Comparison of ENCODE assay signal across 13 cellular contexts in genomic region chr9:27352457-27353188, GRCh38. TPM values are rescaled to one million over a fixed set of nuclear protein-coding genes. Genes with fewer than 3 reads are reported as not detected.
DNase-seq lines count a peak whose midpoint lies in the region; ATAC-seq, FAIRE-seq and TF ChIP-seq lines count a peak whose summit lies in the region.
"Had no signal": no experiment of that assay in that cellular context is flagged by ENCODE, and none has a peak within 500 bp of the region (broad histone marks: within the 10 kb centered on the region; RNA-seq: fewer than 3 reads in every experiment).

No MANE protein-coding gene starts in this region.

- peaks cover 5 to 16% of the 10 kb centered on the region in 2 donors for H3K36me3 Mint-ChIP-seq in CD14-positive monocyte
- H3K36me3 Mint-ChIP-seq in memory B cell: peaks cover 8% of the 10 kb centered on the region
- H3K36me3 Mint-ChIP-seq in naive thymus-derived CD8-positive, alpha-beta T cell: peaks cover 0 to 1% (median 0%) of the 10 kb centered on the region in 3 donors

- POLR2A ChIA-PET in naive thymus-derived CD8-positive, alpha-beta T cell (lab: Charles Lee): no interaction called here

- peaks cover 60% of the 10 kb centered on the region for H3K4me1 Mint-ChIP-seq in CD14-positive monocyte
- peaks cover 35% of the 10 kb centered on the region for H3K4me1 Mint-ChIP-seq in memory B cell
- peaks cover 0 to 30% (median 5%) of the 10 kb centered on the region in 4 donors for H3K4me1 Mint-ChIP-seq in naive thymus-derived CD8-positive, alpha-beta T cell

- TF ChIP-seq POLR2A in lower leg skin (IDR thresholded peaks at IDR 0.05): no peak

- H3K9me3 ChIP-seq in MM.1S (replicated peaks; ENCODE audit: insufficient read depth, low read length): no peaks in the 10 kb centered on the region
- H3K9me3 ChIP-seq: SJCRH30, tibial nerve had no signal

- FAIRE-seq in HTR-8/SVneo (lab: Jason Lieb, UNC): no peak
- FAIRE-seq: bronchial epithelial cell had no signal

- ATAC-seq in GM21529 (IDR thresholded peaks at IDR 0.05; ENCODE audit: unreplicated experiment) (peak; percentile 52), memory B cell (ENCODE audit: low read depth) (peak; percentile 60)
- ATAC-seq in naive thymus-derived CD8-positive, alpha-beta T cell: no peak

- H3K4me3 ChIP-seq in lower leg skin (ENCODE audit: low read depth, poor library complexity, severe bottlenecking) (no peak overlapping the region), MM.1S (ENCODE audit: low read length) (no peak overlapping the region)
- H3K4me3 ChIP-seq: SJCRH30, tibial nerve had no signal

- no peaks in the 10 kb centered on the region for H3K36me3 ChIP-seq in MM.1S (replicated peaks; ENCODE audit: insufficient read depth, low read length)
- H3K36me3 ChIP-seq: SJCRH30, tibial nerve had no signal

- H3K9me2 ChIP-seq in MM.1S (replicated peaks; ENCODE audit: insufficient read depth, low read length): no peaks in the 10 kb centered on the region

- TF ChIP-seq CTCF in CD14-positive monocyte (IDR thresholded peaks at IDR 0.05): no peak
- no peak for TF ChIP-seq CTCF in lower leg skin (IDR thresholded peaks at IDR 0.05)
- no peak for TF ChIP-seq CTCF in MM.1S (IDR thresholded peaks at IDR 0.05; ENCODE audit: low read length)

- 81 to 82% methylated on average over 6 of the region's 6 CpGs for WGBS in lower leg skin, 2 donors

- H3K9me3 Mint-ChIP-seq in CD14-positive monocyte: no peaks in the 10 kb centered on the region
- no peaks in the 10 kb centered on the region for H3K9me3 Mint-ChIP-seq in memory B cell
- H3K9me3 Mint-ChIP-seq in naive thymus-derived CD8-positive, alpha-beta T cell: no peaks in the 10 kb centered on the region

- no peaks in the 10 kb centered on the region for H3F3A ChIP-seq in MM.1S (ENCODE audit: insufficient read depth, low read length)

- peak; percentile 71 for DNase-seq in CD14-positive monocyte (ENCODE audit: low spot score)
- DNase-seq in UCSD-AML1 (lab: John Stamatoyannopoulos, UW; ENCODE audit: unreplicated experiment): peak; percentile 64
- DNase-seq in memory B cell (ENCODE audit: low spot score in 2 of 2): no peak
- no peak for DNase-seq in lower leg skin (ENCODE audit: low spot score in 2 of 2)
- no peak for DNase-seq in HTR-8/SVneo (ENCODE audit: insufficient read length, low spot score)
- no peak for DNase-seq in MM.1S
- DNase-seq in naive thymus-derived CD8-positive, alpha-beta T cell: no peak
- DNase-seq: NCI-H446 treated with DMSO at 0.1 percent for 48 hours, SJCRH30 had no signal

- peaks cover 0 to 4% (median 3%) of the 10 kb centered on the region in 3 donors for H3K27me3 Mint-ChIP-seq in CD14-positive monocyte (ENCODE audit: low read depth in 3 of 3)
- H3K27me3 Mint-ChIP-seq in memory B cell: no peaks in the 10 kb centered on the region
- no peaks in the 10 kb centered on the region for H3K27me3 Mint-ChIP-seq in naive thymus-derived CD8-positive, alpha-beta T cell

- H3K4me2 ChIP-seq in MM.1S (ENCODE audit: low read depth, low read length): no peak overlapping the region

- H4K20me1 ChIP-seq in MM.1S (ENCODE audit: insufficient read depth, low read length): no peaks in the 10 kb centered on the region

- peak overlapping the region in 1 of 2 donors; percentile 22 for H3K4me3 Mint-ChIP-seq in CD14-positive monocyte
- H3K4me3 Mint-ChIP-seq in memory B cell: no peak overlapping the region
- no peak overlapping the region for H3K4me3 Mint-ChIP-seq in naive thymus-derived CD8-positive, alpha-beta T cell

- intact Hi-C loops in CD14-positive monocyte (cut with micrococcal nuclease): loop anchor here in 1 of 2 donors (2.0 kb wide), 1 partner anchor 18 kb away; no protein-coding TSS in a partner anchor
- intact Hi-C loops in lower leg skin (cut with DNase I; ENCODE audit: low total_unique reads): no loop called here

- H3K27ac ChIP-seq in MM.1S (ENCODE audit: low read length): no peak overlapping the region
- H3K27ac ChIP-seq: SJCRH30 had no signal

- H3K27me3 ChIP-seq in MM.1S (replicated peaks; ENCODE audit: insufficient read depth, low read length): no peaks in the 10 kb centered on the region
- H3K27me3 ChIP-seq: SJCRH30, tibial nerve had no signal

- H2AFZ ChIP-seq in MM.1S (ENCODE audit: low read length): no peak overlapping the region

- H3K79me2 ChIP-seq in MM.1S (ENCODE audit: low read length): no peaks in the 10 kb centered on the region

- H3K9ac ChIP-seq in MM.1S (ENCODE audit: low read length): no peak overlapping the region

- peaks cover 8% of the 10 kb centered on the region; the same call in 1 of the 2 replicates for H3K4me1 ChIP-seq in MM.1S (ENCODE audit: low read length)
- H3K4me1 ChIP-seq: SJCRH30 had no signal

- H3K27ac Mint-ChIP-seq in CD14-positive monocyte: peak overlapping the region; percentile 68 to 93 (median 89)
- peak overlapping the region; percentile 67 for H3K27ac Mint-ChIP-seq in memory B cell
- no peak overlapping the region for H3K27ac Mint-ChIP-seq in naive thymus-derived CD8-positive, alpha-beta T cell

RNA-seq across cellular contexts. Expression of gene EQTN, which starts 55.7 kb away (rescaled TPM):
- not detected for polyA plus RNA-seq in CD14-positive monocyte
- total RNA-seq in lower leg skin: under 1 TPM in 1 of 4 donors, not detected in 3; 0.42 TPM
- not detected for total RNA-seq in naive thymus-derived CD8-positive, alpha-beta T cell
- not detected for polyA plus RNA-seq in naive thymus-derived CD8-positive, alpha-beta T cell
- total RNA-seq: bronchial epithelial cell, fibroblast of villous mesenchyme, SJCRH30 had no signal

Comparison
In these comparisons a context has a peak if more than half of its experiments do, and no peak if none do; other contexts are left out.
1. DNase-seq: peak in CD14-positive monocyte (single experiment) and UCSD-AML1 (single experiment); none in memory B cell (0 of 2), lower leg skin (0 of 2), HTR-8/SVneo (single experiment), MM.1S (single experiment) and naive thymus-derived CD8-positive, alpha-beta T cell (0 of 10).
2. H3K27ac Mint-ChIP-seq: peak in CD14-positive monocyte (7 of 7) and memory B cell (single experiment); none in naive thymus-derived CD8-positive, alpha-beta T cell (0 of 10).
3. ATAC-seq: peak in GM21529 (single experiment) and memory B cell (single experiment); none in naive thymus-derived CD8-positive, alpha-beta T cell (0 of 2).